Comparison of ENCODE assay signal across 1 cellular context in the genomic region with DNA sequence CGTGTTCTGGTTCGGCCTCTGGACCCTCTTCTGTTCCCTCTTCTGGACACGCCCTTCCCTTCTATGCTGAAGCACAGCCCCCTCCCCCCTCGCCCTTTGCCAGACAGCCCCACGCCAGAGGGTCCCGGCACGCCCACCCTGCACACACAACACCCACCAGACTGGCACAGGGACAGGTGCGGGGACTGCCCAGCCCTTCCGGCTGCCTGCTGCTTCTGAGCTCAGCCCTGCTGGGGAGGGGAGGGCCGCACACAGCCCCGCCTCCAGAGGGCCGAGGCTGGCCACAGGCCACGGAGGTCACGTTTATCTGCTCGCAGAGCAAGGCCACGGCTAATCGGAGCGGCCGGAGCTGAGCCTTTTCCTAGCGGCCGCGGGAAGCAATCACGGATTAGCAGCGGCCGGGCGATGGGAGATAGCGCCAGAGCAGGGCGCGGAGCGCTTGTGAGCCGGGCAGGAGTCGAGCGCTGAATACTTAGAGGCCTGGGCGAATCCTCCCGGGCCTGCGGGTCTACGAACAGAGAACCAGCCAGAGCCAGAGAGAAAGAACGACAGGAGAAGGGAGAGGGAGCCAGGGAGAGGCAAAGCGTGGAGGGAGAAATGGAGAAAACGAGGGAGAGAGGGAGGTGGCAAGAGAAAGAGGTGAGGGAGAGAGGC.
TF ChIP-seq lines count a peak whose summit lies in the region.

No MANE protein-coding gene starts in this region.

TF ChIP-seq in H1, 55 proteins besides CTCF, POLR2A, EP300 and RAD21:
- TF ChIP-seq KDM4A (IDR thresholded peaks at IDR 0.05; ENCODE audit: low read depth, low read length, severe bottlenecking) (peak; percentile 47), NRF1 (IDR thresholded peaks at IDR 0.05; ENCODE audit: low read depth, low read length) (no peak), EZH2 (IDR thresholded peaks at IDR 0.05; ENCODE audit: low read depth, low read length, severe bottlenecking) (peak; percentile 35), CREB1 (IDR thresholded peaks at IDR 0.05) (no peak), RFX5 (IDR thresholded peaks at IDR 0.05; ENCODE audit: borderline replicate concordance, low read depth, low read length) (no peak), SIRT6 (IDR thresholded peaks at IDR 0.05; ENCODE audit: low read length) (no peak)
